10 cellular contexts compared by ENCODE assay signal in genomic region chr15:63135804-63136203, GRCh38. TPM values are rescaled to one million over a fixed set of nuclear protein-coding genes. Genes with fewer than 3 reads are reported as not detected.
DNase-seq lines count a peak whose midpoint lies in the region; ATAC-seq, FAIRE-seq and TF ChIP-seq lines count a peak whose summit lies in the region.
"Had no signal": no experiment of that assay in that cellular context is flagged by ENCODE, and none has a peak within 500 bp of the region (broad histone marks: within the 10 kb centered on the region; RNA-seq: fewer than 3 reads in every experiment).

No MANE protein-coding gene starts in this region.

- H3K27me3 ChIP-seq in endothelial cell of umbilical vein (ENCODE audit: control insufficient read depth in 2 of 2, insufficient read depth in 2 of 2, low read length in 2 of 2) (no peaks in the 10 kb centered on the region), trophoblast cell (ENCODE audit: insufficient read depth, low read length) (no peaks in the 10 kb centered on the region), transverse colon (no peaks in the 10 kb centered on the region)

- no peaks in the 10 kb centered on the region for H3K9me3 Mint-ChIP-seq in progenitor cell of endocrine pancreas (ENCODE audit: low read depth)

- no peaks in the 10 kb centered on the region for H3K36me3 ChIP-seq in endothelial cell of umbilical vein (ENCODE audit: control insufficient read depth in 2 of 2, extremely low read depth in 1 of 2, insufficient read depth in 2 of 2, low read length in 2 of 2)
- H3K36me3 ChIP-seq in trophoblast cell (ENCODE audit: control insufficient read depth in 1 of 2, insufficient read depth in 2 of 2, low read length in 2 of 2) = peaks cover under 1 to 1% of the 10 kb centered on the region in 2 experiments
- peaks cover 0 to 5% (median 0%) of the 10 kb centered on the region in 4 donors for H3K36me3 ChIP-seq in transverse colon

- H3K27me3 Mint-ChIP-seq in progenitor cell of endocrine pancreas = no peaks in the 10 kb centered on the region

- H3K27ac ChIP-seq in endothelial cell of umbilical vein (ENCODE audit: insufficient read depth, low read depth, low read length) (peak overlapping the region; percentile 96), trophoblast cell (ENCODE audit: low read depth, low read length) (no peak overlapping the region), transverse colon (peak overlapping the region in 2 of 4 donors; percentile 27 to 53)

- POLR2A ChIA-PET in endothelial cell of umbilical vein (lab: Charles Lee) = interaction anchor here (0.6 to 1.2 kb wide), 4 partner anchors 16 to 285 kb away, joined by 3 to 6 read pairs (median 4); partner anchors contain the start of gene RPS27L

- no peaks in the 10 kb centered on the region for H3K9me1 ChIP-seq in endothelial cell of umbilical vein (replicated peaks; ENCODE audit: control insufficient read depth, extremely low read depth, insufficient read depth, low read length)

- no peak overlapping the region for H2BK5ac ChIP-seq in trophoblast cell (ENCODE audit: low read depth, low read length, poor library complexity)

- H3K4me3 Mint-ChIP-seq in progenitor cell of endocrine pancreas (ENCODE audit: low read depth) = no peak overlapping the region

- H3K4ac ChIP-seq in trophoblast cell (ENCODE audit: low read depth, low read length) = no peak overlapping the region

- H3K79me1 ChIP-seq in trophoblast cell (ENCODE audit: low read length) = no peaks in the 10 kb centered on the region

- H4K8ac ChIP-seq in trophoblast cell (ENCODE audit: low read depth, low read length) = no peak overlapping the region

- in situ Hi-C loops in transverse colon (cut with MboI; ENCODE audit: low pct_ligation_motif_present in 1 of 4, low pct_unique_long_range_greater_than_20kb in 1 of 4, low sequenced_read_pairs in 3 of 4) = no loop called here

- TF ChIP-seq EP300 in transverse colon (IDR thresholded peaks at IDR 0.05; ENCODE audit: low read depth) = no peak

- H3K79me2 ChIP-seq in endothelial cell of umbilical vein (ENCODE audit: control insufficient read depth, insufficient read depth, low read length) (no peaks in the 10 kb centered on the region), trophoblast cell (ENCODE audit: control insufficient read depth, insufficient read depth, low read length, poor library complexity) (no peaks in the 10 kb centered on the region)

- intact Hi-C loops in endothelial cell of umbilical vein (cut with micrococcal nuclease) (loop anchor here (1.0 to 2.0 kb wide), 5 partner anchors 14 to 239 kb away; no protein-coding TSS in a partner anchor), transverse colon (cut with DNase I; ENCODE audit: low total_unique reads) (no loop called here)

- H3K14ac ChIP-seq in trophoblast cell (ENCODE audit: low read length) = no peak overlapping the region

- no peaks in the 10 kb centered on the region for H3K9me3 ChIP-seq in endothelial cell of umbilical vein (replicated peaks; ENCODE audit: control insufficient read depth, insufficient read depth, low read length)
- H3K9me3 ChIP-seq in trophoblast cell (ENCODE audit: insufficient read depth, low read depth, low read length) = no peaks in the 10 kb centered on the region
- no peaks in the 10 kb centered on the region for H3K9me3 ChIP-seq in transverse colon

- H3K4me1 ChIP-seq in endothelial cell of umbilical vein (ENCODE audit: control insufficient read depth, extremely low read depth, insufficient read depth, low read length) (peaks cover 36% of the 10 kb centered on the region), trophoblast cell (ENCODE audit: control insufficient read depth in 1 of 2, insufficient read depth in 2 of 2, low read length in 2 of 2) (no peaks in the 10 kb centered on the region), transverse colon (peaks cover 0 to 6% (median 0%) of the 10 kb centered on the region in 4 donors)

- no peak overlapping the region for H2AFZ ChIP-seq in endothelial cell of umbilical vein (ENCODE audit: low read depth, low read length)
- H2AFZ ChIP-seq in trophoblast cell (ENCODE audit: insufficient read depth, low read length, poor library complexity) = no peak overlapping the region

- CTCF ChIA-PET in endothelial cell of umbilical vein (lab: Charles Lee) = interaction anchor here (0.7 to 2.0 kb wide), 10 partner anchors 9 to 342 kb away, joined by 3 to 11 read pairs (median 6); partner anchors contain the start of gene RPS27L

- no CpG with 5 or more reads among the region's 3 CpGs for WGBS in trophoblast cell (ENCODE audit: extremely low coverage, insufficient coverage, insufficient read length)
- WGBS in transverse colon (ENCODE audit: low coverage in 1 of 2), 2 donors = 66 to 82% methylated on average over 3 of the region's 3 CpGs

- FAIRE-seq in endothelial cell of umbilical vein (lab: Jason Lieb, UNC) = peak; percentile 70

- no peak overlapping the region for H4K12ac ChIP-seq in trophoblast cell (ENCODE audit: low read depth, low read length)

- H4K91ac ChIP-seq in trophoblast cell (ENCODE audit: low read depth, low read length) = no peak overlapping the region

- H3K36me3 Mint-ChIP-seq in progenitor cell of endocrine pancreas (ENCODE audit: insufficient read depth) = no peaks in the 10 kb centered on the region

- peak overlapping the region; percentile 27 for H3K4me2 ChIP-seq in endothelial cell of umbilical vein (ENCODE audit: insufficient read depth, low read length)
- H3K4me2 ChIP-seq in trophoblast cell (ENCODE audit: low read length) = no peak overlapping the region

- H2BK120ac ChIP-seq in trophoblast cell (ENCODE audit: insufficient read depth, low read length, poor library complexity) = no peak overlapping the region

- no peak for ATAC-seq in GM18907 (IDR thresholded peaks at IDR 0.05; ENCODE audit: unreplicated experiment)

- TF ChIP-seq POLR2A in endothelial cell of umbilical vein (IDR thresholded peaks at IDR 0.05; ENCODE audit: low read depth, low read length) = peak; percentile 78
- TF ChIP-seq POLR2A in transverse colon (IDR thresholded peaks at IDR 0.05) = no peak

- no peak overlapping the region for H3K27ac Mint-ChIP-seq in progenitor cell of endocrine pancreas

- no peaks in the 10 kb centered on the region for H4K20me1 ChIP-seq in endothelial cell of umbilical vein (replicated peaks; ENCODE audit: control insufficient read depth, extremely low read depth, insufficient read depth, low read length)

- peak; percentile 53 for DNase-seq in Daoy (ENCODE audit: low read depth)
- DNase-seq in OCI-M1 (lab: John Stamatoyannopoulos, UW) = peak; percentile 43
- DNase-seq in endothelial cell of umbilical vein (ENCODE audit: low read depth, low spot score) = peak; percentile 94
- peak; percentile 50 to 85 for DNase-seq in trophoblast cell
- no peak for DNase-seq in progenitor cell of endocrine pancreas (ENCODE audit: low spot score, unreplicated experiment)
- no peak for DNase-seq in NCI-H1092 (lab: John Stamatoyannopoulos, UW)
- no peak for DNase-seq in transverse colon
- DNase-seq: activated CD4-positive, alpha-beta T cell treated with anti-CD3 and anti-CD28 coated beads, Interleukin-2, amount 50 U/mL, for 1 hour; NCI-H748 treated with DMSO at 0.1 percent for 48 hours had no signal

- no peak overlapping the region for H3K23ac ChIP-seq in trophoblast cell (ENCODE audit: low read length)

- no peaks in the 10 kb centered on the region for H3K4me1 Mint-ChIP-seq in progenitor cell of endocrine pancreas (ENCODE audit: low read depth)

- H2AK5ac ChIP-seq in trophoblast cell (ENCODE audit: low read length) = no peak overlapping the region

- dilution Hi-C loops in endothelial cell of umbilical vein (cut with MboI; ENCODE audit: extremely low pct_ligation_motif_present, low sequenced_read_pairs) = no loop called here

- H2BK12ac ChIP-seq in trophoblast cell (ENCODE audit: low read length) = no peak overlapping the region

- H3K9ac ChIP-seq in endothelial cell of umbilical vein (replicated peaks; ENCODE audit: extremely low read depth, insufficient read depth, low read length) (peak overlapping the region; percentile 88), trophoblast cell (ENCODE audit: low read length) (no peak overlapping the region)

- no TSS peak for BruUV-seq in endothelial cell of umbilical vein (replicated peaks; lab: Mats Ljungman, UMichigan)

- H3K18ac ChIP-seq in trophoblast cell (ENCODE audit: low read length) = no peak overlapping the region

- TF ChIP-seq CTCF in endothelial cell of umbilical vein (IDR thresholded peaks at IDR 0.05; ENCODE audit: extremely low read depth in 1 of 2, insufficient read depth in 1 of 2, low read depth in 1 of 2, low read length in 2 of 2) = no peak
- TF ChIP-seq CTCF in progenitor cell of endocrine pancreas (IDR thresholded peaks at IDR 0.05; ENCODE audit: unreplicated experiment) = no peak
- no peak for TF ChIP-seq CTCF in transverse colon (IDR thresholded peaks at IDR 0.05)

- H3K4me3 ChIP-seq in endothelial cell of umbilical vein (replicated peaks in 1 of 3; ENCODE audit: insufficient read depth in 1 of 3, low read depth in 1 of 3, low read length in 3 of 3) (no peak overlapping the region), trophoblast cell (ENCODE audit: low read depth, low read length) (no peak overlapping the region), transverse colon (no peak overlapping the region)

RNA-seq across cellular contexts. Expression of gene LACTB, which starts 14.1 kb away (rescaled TPM):
- 60.3 and 61.8 TPM in 2 replicates for total RNA-seq in Daoy (2014; rRNA removed; shearing (Covaris generic))
- total RNA-seq in endothelial cell of umbilical vein (26.0 and 26.1 TPM in 2 replicates), progenitor cell of endocrine pancreas (10.2 and 11.5 TPM in 2 replicates), transverse colon (10 to 100 TPM in 3 of 4 donors, 1 to 10 TPM in 1; 6.7 to 20.6 (median 19.6) TPM)
- polyA plus RNA-seq in endothelial cell of umbilical vein = 10.1 and 14.0 TPM in 2 replicates
- polyA plus RNA-seq in endothelial cell of umbilical vein (2011; cell fraction: cytosol; rRNA removed) = 12.8 and 13.0 TPM in 2 replicates
- polyA plus RNA-seq in endothelial cell of umbilical vein (2011; cell fraction: nucleus; rRNA removed) = 13.6 and 19.4 TPM in 2 replicates
- 38.0 and 40.9 TPM in 2 replicates for polyA plus RNA-seq in endothelial cell of umbilical vein (2012)
- polyA minus RNA-seq in endothelial cell of umbilical vein = 6.4 and 8.7 TPM in 2 replicates
- 3.8 TPM for polyA minus RNA-seq in endothelial cell of umbilical vein (2011; cell fraction: cytosol; rRNA and poly(A)+ RNA removed)
- polyA minus RNA-seq in endothelial cell of umbilical vein (2011; cell fraction: nucleus; rRNA and poly(A)+ RNA removed) = 14.9 and 18.1 TPM in 2 replicates
- polyA plus RNA-seq in trophoblast cell (2013) = 24.4 and 24.9 TPM in 2 replicates

RNA-seq across cellular contexts. Expression of gene RPS27L, which starts 21.5 kb away (rescaled TPM):
- total RNA-seq in Daoy (2014; rRNA removed; shearing (Covaris generic)) = 49.6 and 59.0 TPM in 2 replicates
- total RNA-seq in endothelial cell of umbilical vein = 338 and 345 TPM in 2 replicates
- polyA plus RNA-seq in endothelial cell of umbilical vein = 163 and 170 TPM in 2 replicates
- 317 and 375 TPM in 2 replicates for polyA plus RNA-seq in endothelial cell of umbilical vein (2011; cell fraction: cytosol; rRNA removed)
- 139 and 168 TPM in 2 replicates for polyA plus RNA-seq in endothelial cell of umbilical vein (2011; cell fraction: nucleus; rRNA removed)
- 568 and 822 TPM in 2 replicates for polyA plus RNA-seq in endothelial cell of umbilical vein (2012)
- 43.9 and 45.6 TPM in 2 replicates for polyA minus RNA-seq in endothelial cell of umbilical vein
- polyA minus RNA-seq in endothelial cell of umbilical vein (2011; cell fraction: cytosol; rRNA and poly(A)+ RNA removed) = 27.0 TPM
- polyA minus RNA-seq in endothelial cell of umbilical vein (2011; cell fraction: nucleus; rRNA and poly(A)+ RNA removed) = 50.2 and 65.0 TPM in 2 replicates
- 222 TPM in 2 replicates for polyA plus RNA-seq in trophoblast cell (2013)
- total RNA-seq in progenitor cell of endocrine pancreas = 129 and 140 TPM in 2 replicates
- 100 to 1,000 TPM in 2 of 4 donors, 1 to 10 TPM in 2; 4.5 to 143 (median 58.5) TPM for total RNA-seq in transverse colon

RNA-seq across cellular contexts. Expression of gene RAB8B, which starts 53.6 kb away (rescaled TPM):
- total RNA-seq in Daoy (2014; rRNA removed; shearing (Covaris generic)) = 28.5 and 29.4 TPM in 2 replicates
- total RNA-seq in endothelial cell of umbilical vein = 50.3 and 52.5 TPM in 2 replicates
- polyA plus RNA-seq in endothelial cell of umbilical vein = 7.5 and 10.4 TPM in 2 replicates
- 16.2 and 17.8 TPM in 2 replicates for polyA plus RNA-seq in endothelial cell of umbilical vein (2011; cell fraction: cytosol; rRNA removed)
- polyA plus RNA-seq in endothelial cell of umbilical vein (2011; cell fraction: nucleus; rRNA removed) = 16.0 and 23.7 TPM in 2 replicates
- polyA plus RNA-seq in endothelial cell of umbilical vein (2012) = 38.0 and 52.8 TPM in 2 replicates
- polyA minus RNA-seq in endothelial cell of umbilical vein = 31.1 and 38.5 TPM in 2 replicates
- polyA minus RNA-seq in endothelial cell of umbilical vein (2011; cell fraction: cytosol; rRNA and poly(A)+ RNA removed) = 30.1 TPM
- polyA minus RNA-seq in endothelial cell of umbilical vein (2011; cell fraction: nucleus; rRNA and poly(A)+ RNA removed) = 11.3 and 19.3 TPM in 2 replicates
- 72.5 and 74.2 TPM in 2 replicates for polyA plus RNA-seq in trophoblast cell (2013)
- total RNA-seq in progenitor cell of endocrine pancreas = 31.6 and 37.2 TPM in 2 replicates
- 10 to 100 TPM in 2 of 4 donors, 1 to 10 TPM in 2; 3.2 to 25.4 (median 9.5) TPM for total RNA-seq in transverse colon

Comparison
In these comparisons a context has a peak if more than half of its experiments do, and no peak if none do; other contexts are left out.
1. DNase-seq: peak in Daoy (single experiment), OCI-M1 (single experiment), endothelial cell of umbilical vein (single experiment) and trophoblast cell (2 of 2); none in progenitor cell of endocrine pancreas (single experiment), NCI-H1092 (single experiment) and transverse colon (single experiment).